ENCODE assay signal across 1 cellular context in the genomic region with DNA sequence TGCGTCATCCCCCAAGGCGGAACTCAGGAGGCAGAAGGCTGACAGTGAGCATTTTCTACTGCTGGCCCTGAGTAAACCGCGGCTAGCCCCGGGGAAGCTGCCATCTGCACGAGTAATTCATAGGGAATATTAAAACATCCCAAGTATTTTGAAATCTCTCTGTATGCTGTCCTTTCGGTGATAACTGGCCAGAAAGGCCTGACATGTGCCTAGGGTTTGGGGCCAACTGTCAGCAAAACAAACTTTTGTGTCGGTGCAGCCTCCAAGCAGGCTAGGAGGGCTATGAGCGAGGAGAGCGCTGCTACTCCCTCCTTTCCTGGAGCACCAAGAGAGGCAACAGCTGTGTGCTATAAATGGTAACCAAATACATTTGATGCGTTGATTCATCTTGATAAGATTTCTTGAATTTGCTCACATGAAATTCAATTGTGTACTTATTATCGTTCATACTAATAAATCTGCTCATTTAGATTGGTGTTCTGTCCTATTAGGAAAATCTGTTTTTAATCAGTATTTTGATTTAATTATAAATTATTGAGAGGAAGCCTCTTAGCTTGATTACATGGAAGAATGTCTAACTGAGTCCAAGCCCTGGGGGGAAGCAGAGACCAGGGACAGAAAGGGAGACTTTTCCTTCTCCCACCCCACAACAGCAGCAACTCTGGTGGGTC.
TF ChIP-seq lines count a peak whose summit lies in the region.

No MANE protein-coding gene starts in this region.

TF ChIP-seq in SK-N-SH treated with all-trans-retinoic acid at 6 μM for 48 hours, 23 proteins besides CTCF, POLR2A, EP300 and RAD21 (continued from another document):
- TF ChIP-seq, protein P1, sequence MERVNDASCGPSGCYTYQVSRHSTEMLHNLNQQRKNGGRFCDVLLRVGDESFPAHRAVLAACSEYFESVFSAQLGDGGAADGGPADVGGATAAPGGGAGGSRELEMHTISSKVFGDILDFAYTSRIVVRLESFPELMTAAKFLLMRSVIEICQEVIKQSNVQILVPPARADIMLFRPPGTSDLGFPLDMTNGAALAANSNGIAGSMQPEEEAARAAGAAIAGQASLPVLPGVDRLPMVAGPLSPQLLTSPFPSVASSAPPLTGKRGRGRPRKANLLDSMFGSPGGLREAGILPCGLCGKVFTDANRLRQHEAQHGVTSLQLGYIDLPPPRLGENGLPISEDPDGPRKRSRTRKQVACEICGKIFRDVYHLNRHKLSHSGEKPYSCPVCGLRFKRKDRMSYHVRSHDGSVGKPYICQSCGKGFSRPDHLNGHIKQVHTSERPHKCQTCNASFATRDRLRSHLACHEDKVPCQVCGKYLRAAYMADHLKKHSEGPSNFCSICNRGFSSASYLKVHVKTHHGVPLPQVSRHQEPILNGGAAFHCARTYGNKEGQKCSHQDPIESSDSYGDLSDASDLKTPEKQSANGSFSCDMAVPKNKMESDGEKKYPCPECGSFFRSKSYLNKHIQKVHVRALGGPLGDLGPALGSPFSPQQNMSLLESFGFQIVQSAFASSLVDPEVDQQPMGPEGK (CRISPR knock-in tag; IDR thresholded peaks at IDR 0.05; ENCODE audit: borderline replicate concordance) = 0 out of 2 replicates have a peak, but pooled peaks have one; percentile 54
- TF ChIP-seq, protein P2, sequence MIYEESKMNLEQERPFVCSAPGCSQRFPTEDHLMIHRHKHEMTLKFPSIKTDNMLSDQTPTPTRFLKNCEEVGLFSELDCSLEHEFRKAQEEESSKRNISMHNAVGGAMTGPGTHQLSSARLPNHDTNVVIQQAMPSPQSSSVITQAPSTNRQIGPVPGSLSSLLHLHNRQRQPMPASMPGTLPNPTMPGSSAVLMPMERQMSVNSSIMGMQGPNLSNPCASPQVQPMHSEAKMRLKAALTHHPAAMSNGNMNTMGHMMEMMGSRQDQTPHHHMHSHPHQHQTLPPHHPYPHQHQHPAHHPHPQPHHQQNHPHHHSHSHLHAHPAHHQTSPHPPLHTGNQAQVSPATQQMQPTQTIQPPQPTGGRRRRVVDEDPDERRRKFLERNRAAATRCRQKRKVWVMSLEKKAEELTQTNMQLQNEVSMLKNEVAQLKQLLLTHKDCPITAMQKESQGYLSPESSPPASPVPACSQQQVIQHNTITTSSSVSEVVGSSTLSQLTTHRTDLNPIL (CRISPR knock-in tag; IDR thresholded peaks at IDR 0.05; ENCODE audit: low read depth) = peak; percentile 65
- TF ChIP-seq TOX (CRISPR knock-in tag; IDR thresholded peaks at IDR 0.05; ENCODE audit: borderline replicate concordance) (no peak), ARNTL (CRISPR knock-in tag; IDR thresholded peaks at IDR 0.05; ENCODE audit: borderline replicate concordance, low read depth) (0 out of 2 replicates have a peak, but pooled peaks have one; percentile 49), RARB (CRISPR knock-in tag; IDR thresholded peaks at IDR 0.05) (no peak), GLIS3 (CRISPR knock-in tag; IDR thresholded peaks at IDR 0.05) (peak; percentile 82; the same call in 1 of the 2 replicates), ZNF8 (CRISPR knock-in tag; IDR thresholded peaks at IDR 0.05) (peak; percentile 69), ISL1 (CRISPR knock-in tag; IDR thresholded peaks at IDR 0.05) (peak; percentile 87)
